In the genomic region with DNA sequence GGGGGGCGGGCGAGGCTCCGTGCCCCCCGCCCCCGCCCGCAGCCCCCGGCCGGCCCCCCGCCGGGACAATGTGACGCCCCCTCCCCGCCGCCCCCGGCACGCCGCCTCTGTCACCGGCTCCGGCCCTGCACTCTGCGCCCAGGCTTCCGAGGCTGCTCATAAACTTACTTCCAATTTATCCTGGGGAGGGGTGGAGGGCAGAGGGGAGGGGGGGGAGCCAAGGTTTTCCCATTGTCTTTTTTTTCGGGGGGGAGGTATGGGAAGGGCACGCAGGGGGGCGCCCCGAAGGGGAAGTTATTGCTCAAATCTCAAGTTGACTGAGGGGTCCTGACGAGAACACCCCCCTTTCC, we compare ENCODE assay signal across 8 cellular contexts. TPM values are rescaled to one million over a fixed set of nuclear protein-coding genes. Genes with fewer than 3 reads are reported as not detected.
DNase-seq lines count a peak whose midpoint lies in the region; ATAC-seq and TF ChIP-seq lines count a peak whose summit lies in the region.

No MANE protein-coding gene starts in this region.

- peak overlapping the region; percentile 89 for H3K4me3 Mint-ChIP-seq in osteocyte (ENCODE audit: unreplicated experiment)

- H3K9me3 Mint-ChIP-seq in osteocyte (ENCODE audit: unreplicated experiment): no peaks in the 10 kb centered on the region

- H3K27ac Mint-ChIP-seq in osteocyte (ENCODE audit: unreplicated experiment): peak overlapping the region; percentile 97

- H3K27me3 Mint-ChIP-seq in osteocyte (ENCODE audit: unreplicated experiment): no peaks in the 10 kb centered on the region

- no peak for ATAC-seq in GM18858 (IDR thresholded peaks at IDR 0.05; ENCODE audit: unreplicated experiment)
- ATAC-seq in GM19035 (IDR thresholded peaks at IDR 0.05; ENCODE audit: unreplicated experiment): no peak

- TF ChIP-seq CTCF in fibroblast of mammary gland (conservative IDR thresholded peaks at IDR 0.05; ENCODE audit: control insufficient read depth, insufficient read depth, low read depth, low read length): no peak
- TF ChIP-seq CTCF in osteocyte (IDR thresholded peaks at IDR 0.05): no peak

- peak overlapping the region; percentile 74 for H3K4me3 ChIP-seq in fibroblast of mammary gland (ENCODE audit: control insufficient read depth, low read depth, low read length)

- H3K4me1 Mint-ChIP-seq in osteocyte (ENCODE audit: unreplicated experiment): peaks cover 47% of the 10 kb centered on the region

- DNase-seq in NCI-H82 (lab: John Stamatoyannopoulos, UW) (peak; percentile 61), NCI-H82 treated with DMSO at 0.1 percent for 48 hours (lab: John Stamatoyannopoulos, UW; ENCODE audit: unreplicated experiment) (no peak), fibroblast of mammary gland (ENCODE audit: low read depth) (no peak), osteocyte (ENCODE audit: extremely low spot score, unreplicated experiment) (no peak), KG1 (lab: John Stamatoyannopoulos, UW) (no peak)
- peak; percentile 31 for DNase-seq in activated CD4-positive, alpha-beta T cell treated with anti-CD3 and anti-CD28 coated beads for 48 hours

- peaks cover 2% of the 10 kb centered on the region for H3K36me3 Mint-ChIP-seq in osteocyte (ENCODE audit: unreplicated experiment)

RNA-seq across cellular contexts. Expression of gene PHF21A, which starts 0.9 kb away (rescaled TPM):
- total RNA-seq in osteocyte: 40.8 and 52.2 TPM in 2 replicates

Comparison
In these comparisons a context has a peak if more than half of its experiments do, and no peak if none do; other contexts are left out.
1. DNase-seq: peak in NCI-H82 (single experiment) and activated CD4-positive, alpha-beta T cell treated with anti-CD3 and anti-CD28 coated beads for 48 hours (single experiment); none in NCI-H82 treated with DMSO at 0.1 percent for 48 hours (single experiment), fibroblast of mammary gland (single experiment), osteocyte (single experiment) and KG1 (single experiment).